13 cellular contexts compared by ENCODE assay signal in the genomic region with DNA sequence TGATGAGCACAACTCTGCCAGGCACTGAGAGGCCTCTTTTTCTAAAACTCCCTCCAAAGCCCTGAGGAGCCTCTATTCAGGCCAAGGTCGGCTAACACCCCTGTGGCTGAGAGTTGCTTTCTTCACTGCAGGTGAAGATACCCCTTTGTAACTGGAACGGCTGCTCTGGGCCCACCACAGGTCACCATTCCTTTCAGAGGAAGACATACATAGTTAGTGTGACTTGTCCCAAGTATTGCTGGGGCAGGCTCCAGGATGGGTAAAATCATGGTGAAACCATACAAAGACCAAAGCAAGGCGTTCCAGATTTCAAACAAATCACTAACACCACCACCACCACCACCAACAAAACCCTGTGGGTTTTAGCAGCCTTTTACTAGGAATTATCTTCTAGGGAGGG. TPM values are rescaled to one million over a fixed set of nuclear protein-coding genes. Genes with fewer than 3 reads are reported as not detected.
"Had no signal": no experiment of that assay in that cellular context is flagged by ENCODE, and none has a peak within 500 bp of the region (broad histone marks: within the 10 kb centered on the region; RNA-seq: fewer than 3 reads in every experiment).

No MANE protein-coding gene starts in this region.

- H3K36me3 ChIP-seq: heart right ventricle, lower lobe of right lung, neural progenitor cell, sigmoid colon, stomach, thoracic aorta, transverse colon had no signal

- H3K4me1 ChIP-seq: heart right ventricle, neural progenitor cell, psoas muscle, sigmoid colon, transverse colon had no signal

- FAIRE-seq: frontal cortex had no signal

- H3K9ac ChIP-seq: neural progenitor cell had no signal

- H3K9me3 ChIP-seq: heart right ventricle, lower lobe of right lung, psoas muscle, sigmoid colon, stomach, thoracic aorta, transverse colon had no signal

- H3K27me3 ChIP-seq: dorsolateral prefrontal cortex, heart right ventricle, neural progenitor cell, sigmoid colon, stomach, transverse colon had no signal

- H2AFZ ChIP-seq: neural progenitor cell had no signal

- DNase-seq: cortex of kidney had no signal

- H3K4me3 ChIP-seq: dorsolateral prefrontal cortex, heart right ventricle, lower lobe of right lung, neural progenitor cell, psoas muscle, sigmoid colon, skin epidermis, stomach, thoracic aorta, transverse colon had no signal

- H3K4me2 ChIP-seq: neural progenitor cell had no signal

- H3K27ac ChIP-seq: dorsolateral prefrontal cortex, heart right ventricle, lower lobe of right lung, neural progenitor cell, psoas muscle, sigmoid colon, skin epidermis, stomach, thoracic aorta, transverse colon had no signal

RNA-seq across cellular contexts. Expression of a gene that starts 58.4 kb away (rescaled TPM):
- total RNA-seq: natural killer cell treated with Interleukin-12 subunit alpha and Interleukin-12 subunit beta and Interleukin-15 and Interleukin-18, amount 100 ng/mL, for 72 hours had no signal
